9 cellular contexts compared by ENCODE assay signal in genomic region chr7:100559127-100559526, GRCh38. TPM values are rescaled to one million over a fixed set of nuclear protein-coding genes. Genes with fewer than 3 reads are reported as not detected.
"Had no signal": no experiment of that assay in that cellular context is flagged by ENCODE, and none has a peak within 500 bp of the region (broad histone marks: within the 10 kb centered on the region; RNA-seq: fewer than 3 reads in every experiment).

No MANE protein-coding gene starts in this region.

- H3K4me3 ChIP-seq: coronary artery, lung, right atrium auricular region, upper lobe of right lung had no signal

- H3K27me3 Mint-ChIP-seq: activated naive CD4-positive, alpha-beta T cell treated with anti-CD3 and anti-CD28 coated beads, Interleukin-2, amount 10 ng/mL, durations not matched to agents 7 days and 5 days; activated T-helper 17 cell treated with anti-CD3 and anti-CD28 coated beads, Interleukin-2, amount 50 U/mL, for 72 hours had no signal

- H3K9me3 Mint-ChIP-seq: activated naive CD4-positive, alpha-beta T cell treated with anti-CD3 and anti-CD28 coated beads, Interleukin-2, amount 10 ng/mL, durations not matched to agents 7 days and 5 days; activated T-helper 17 cell treated with anti-CD3 and anti-CD28 coated beads, Interleukin-2, amount 50 U/mL, for 72 hours; immature natural killer cell; stimulated activated effector memory CD8-positive, alpha-beta T cell treated with anti-CD3 and anti-CD28 coated beads, Interleukin-12 subunit alpha, Interleukin-12 subunit beta, amount 100 ng/mL, for 72 hours had no signal

- H3K4me3 Mint-ChIP-seq: activated naive CD4-positive, alpha-beta T cell treated with anti-CD3 and anti-CD28 coated beads, Interleukin-2, amount 10 ng/mL, durations not matched to agents 7 days and 5 days; activated T-helper 17 cell treated with anti-CD3 and anti-CD28 coated beads, Interleukin-2, amount 50 U/mL, for 72 hours; immature natural killer cell; stimulated activated effector memory CD8-positive, alpha-beta T cell treated with anti-CD3 and anti-CD28 coated beads, Interleukin-12 subunit alpha, Interleukin-12 subunit beta, amount 100 ng/mL, for 72 hours had no signal

- H3K27me3 ChIP-seq: right atrium auricular region, upper lobe of right lung had no signal

- H3K27ac Mint-ChIP-seq: activated T-helper 17 cell treated with anti-CD3 and anti-CD28 coated beads, Interleukin-2, amount 50 U/mL, for 72 hours; stimulated activated effector memory CD8-positive, alpha-beta T cell treated with anti-CD3 and anti-CD28 coated beads, Interleukin-12 subunit alpha, Interleukin-12 subunit beta, amount 100 ng/mL, for 72 hours had no signal

- H3K9me3 ChIP-seq: right atrium auricular region, upper lobe of right lung had no signal

- H3K27ac ChIP-seq: coronary artery, right atrium auricular region, upper lobe of right lung had no signal

RNA-seq across cellular contexts. Expression of gene SAP25, which starts 14.6 kb away (rescaled TPM):
- total RNA-seq: fibroblast of villous mesenchyme, right atrium auricular region had no signal
- polyA plus RNA-seq: immature natural killer cell had no signal
